1 cellular context compared by ENCODE assay signal in genomic region chr12:53995311-53996187, GRCh38.
TF ChIP-seq lines count a peak whose summit lies in the region.

No MANE protein-coding gene starts in this region.

TF ChIP-seq in endothelial cell of umbilical vein, 7 proteins besides CTCF, POLR2A, EP300 and RAD21:
- TF ChIP-seq GATA2 (IDR thresholded peaks at IDR 0.05; ENCODE audit: insufficient read depth, insufficient read length, low read depth, low read length) (no peak), EZH2 (IDR thresholded peaks at IDR 0.05; ENCODE audit: borderline replicate concordance, low read depth, low read length, severe bottlenecking) (peak; percentile 76), FOS (IDR thresholded peaks at IDR 0.05; ENCODE audit: borderline replicate concordance, insufficient read depth, low read length) (no peak)
